Comparison of ENCODE assay signal across 11 cellular contexts in the genomic region with DNA sequence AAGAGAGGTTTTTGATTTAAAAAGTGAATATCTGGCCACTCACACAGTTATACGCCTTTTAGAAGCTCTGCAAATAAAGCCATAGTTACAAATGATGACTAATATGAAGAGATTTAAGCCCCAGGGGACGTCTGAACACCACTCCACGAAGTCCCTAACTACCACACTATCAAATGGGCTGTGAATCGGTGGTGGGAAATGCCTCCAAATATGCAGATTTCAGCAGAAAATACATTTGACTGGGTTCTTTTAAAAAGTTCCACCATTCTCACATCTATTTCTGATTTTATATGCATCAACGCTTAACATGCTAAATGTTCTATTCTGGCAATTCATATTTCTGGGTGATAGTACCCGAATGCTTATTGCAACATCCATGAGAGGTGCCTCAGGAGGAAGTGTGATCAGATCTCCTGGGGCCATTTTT. TPM values are rescaled to one million over a fixed set of nuclear protein-coding genes. Genes with fewer than 3 reads are reported as not detected.
DNase-seq lines count a peak whose midpoint lies in the region; ATAC-seq and TF ChIP-seq lines count a peak whose summit lies in the region.
"Had no signal": no experiment of that assay in that cellular context is flagged by ENCODE, and none has a peak within 500 bp of the region (broad histone marks: within the 10 kb centered on the region; RNA-seq: fewer than 3 reads in every experiment).

No MANE protein-coding gene starts in this region.

- H3K27me3 ChIP-seq in uterus, result no peaks in the 10 kb centered on the region

- no peaks in the 10 kb centered on the region; the same call in 1 of the 2 replicates for H3K27me3 Mint-ChIP-seq in HFFc6 (ENCODE audit: insufficient read depth)
- H3K27me3 Mint-ChIP-seq in memory B cell, result no peaks in the 10 kb centered on the region

- peak; percentile 47 for DNase-seq in HFFc6
- no peak for DNase-seq in memory B cell (ENCODE audit: low spot score in 2 of 2)
- no peak for DNase-seq in NCI-H526 treated with DMSO at 0.1 percent for 48 hours (lab: John Stamatoyannopoulos, UW)
- no peak for DNase-seq in NCI-H345 treated with DMSO at 0.1 percent for 48 hours (lab: John Stamatoyannopoulos, UW; ENCODE audit: unreplicated experiment)
- no peak for DNase-seq in substantia nigra (lab: John Stamatoyannopoulos, UW)
- DNase-seq in uterus, result no peak
- DNase-seq: NCI-H774; stimulated activated naive CD4-positive, alpha-beta T cell treated with Interleukin-2 at 50 U/mL for 16 hours had no signal

- no peak overlapping the region for H3K27ac ChIP-seq in substantia nigra (ENCODE audit: low read depth, low read length, poor library complexity, severe bottlenecking)
- no peak overlapping the region for H3K27ac ChIP-seq in uterus

- H3K4me3 Mint-ChIP-seq in HFFc6, result no peak overlapping the region; the same call in 1 of the 2 replicates
- no peak overlapping the region for H3K4me3 Mint-ChIP-seq in memory B cell

- H3K4me1 Mint-ChIP-seq in HFFc6 (ENCODE audit: low read depth) (peaks cover 58% of the 10 kb centered on the region), memory B cell (peaks cover 23% of the 10 kb centered on the region)

- H3K4me1 ChIP-seq in uterus, result no peaks in the 10 kb centered on the region

- H3K36me3 ChIP-seq in uterus, result no peaks in the 10 kb centered on the region

- no peak overlapping the region for H3K4me3 ChIP-seq in uterus

- no peak for TF ChIP-seq POLR2A in uterus (IDR thresholded peaks at IDR 0.05)

- peaks cover 14% of the 10 kb centered on the region for H3K9me3 Mint-ChIP-seq in HFFc6
- peaks cover 5% of the 10 kb centered on the region for H3K9me3 Mint-ChIP-seq in memory B cell
- H3K9me3 Mint-ChIP-seq: activated naive CD4-positive, alpha-beta T cell treated with anti-CD3 and anti-CD28 coated beads, Interleukin-2, amount 50 U/mL, for 72 hours had no signal

- ATAC-seq in GM18868 (IDR thresholded peaks at IDR 0.05; ENCODE audit: unreplicated experiment) (peak; percentile 67), HG03460 (IDR thresholded peaks at IDR 0.05; ENCODE audit: unreplicated experiment) (peak; percentile 67), memory B cell (ENCODE audit: low read depth) (peak; percentile 40)
- ATAC-seq: activated naive CD4-positive, alpha-beta T cell treated with anti-CD3 and anti-CD28 coated beads, Interleukin-2, amount 50 U/mL, for 72 hours had no signal

- no peaks in the 10 kb centered on the region for H3K9me3 ChIP-seq in uterus

- H3K27ac Mint-ChIP-seq in HFFc6 (peak overlapping the region; percentile 56), memory B cell (no peak overlapping the region)
- H3K27ac Mint-ChIP-seq: activated naive CD4-positive, alpha-beta T cell treated with anti-CD3 and anti-CD28 coated beads, Interleukin-2, amount 50 U/mL, for 72 hours had no signal

- intact Hi-C loops in uterus (cut with DNase I; ENCODE audit: low total_unique reads), result no loop called here

- TF ChIP-seq CTCF in HFFc6 (IDR thresholded peaks at IDR 0.05) (no peak), uterus (IDR thresholded peaks at IDR 0.05) (no peak)

- peaks cover 68% of the 10 kb centered on the region for H3K36me3 Mint-ChIP-seq in HFFc6 (ENCODE audit: low read depth)
- H3K36me3 Mint-ChIP-seq in memory B cell, result peaks cover 8% of the 10 kb centered on the region
- H3K36me3 Mint-ChIP-seq: activated naive CD4-positive, alpha-beta T cell treated with anti-CD3 and anti-CD28 coated beads, Interleukin-2, amount 50 U/mL, for 72 hours had no signal

RNA-seq across cellular contexts. Expression of a gene that starts 22.5 kb away (rescaled TPM):
- total RNA-seq in HFFc6 (2021; fragmentation: NEBNext Ultra II Directional; extraction: Animal tissue kit (Norgen Biotek cat#: 25700)), result 10 to 100 TPM in 4 of 6 experiments, 1 to 10 TPM in 2; 8.3 to 15.9 (median 13.1) TPM
- total RNA-seq in uterus, result 10 to 100 TPM in 2 of 4 donors, 1 to 10 TPM in 1, not detected in 1; 5.4 to 14.0 (median 13.5) TPM

RNA-seq across cellular contexts. Expression of a gene that starts 35.2 kb away (rescaled TPM):
- total RNA-seq in HFFc6 (2021; fragmentation: NEBNext Ultra II Directional; extraction: Animal tissue kit (Norgen Biotek cat#: 25700)), result 10 to 100 TPM; 12.1 to 15.9 (median 14.9) TPM
- total RNA-seq in uterus, result 10 to 100 TPM; 10.8 to 73.3 (median 22.4) TPM

RNA-seq across cellular contexts. Expression of a gene that starts 46.1 kb away (rescaled TPM):
- 100 to 1,000 TPM; 162 to 194 (median 175) TPM for total RNA-seq in HFFc6 (2021; fragmentation: NEBNext Ultra II Directional; extraction: Animal tissue kit (Norgen Biotek cat#: 25700))
- 100 to 1,000 TPM in 1 of 4 donors, 10 to 100 TPM in 3; 33.0 to 155 (median 80.2) TPM for total RNA-seq in uterus
